ENCODE assay signal across 17 cellular contexts in genomic region chr1:35727434-35727825, GRCh38. TPM values are rescaled to one million over a fixed set of nuclear protein-coding genes. Genes with fewer than 3 reads are reported as not detected.
DNase-seq lines count a peak whose midpoint lies in the region; ATAC-seq and TF ChIP-seq lines count a peak whose summit lies in the region.
"Had no signal": no experiment of that assay in that cellular context is flagged by ENCODE, and none has a peak within 500 bp of the region (broad histone marks: within the 10 kb centered on the region; RNA-seq: fewer than 3 reads in every experiment).

No MANE protein-coding gene starts in this region.

- TF ChIP-seq CTCF in H9 (conservative IDR thresholded peaks at IDR 0.05) (no peak), WTC11 (IDR thresholded peaks at IDR 0.05) (no peak), type B pancreatic cell (conservative IDR thresholded peaks at IDR 0.05) (no peak)

- H4K91ac ChIP-seq in H9 (ENCODE audit: insufficient read length, low read depth, low read length), result no peak overlapping the region

- CTCF ChIA-PET in WTC11 (lab: Charles Lee), result interaction anchor here (0.5 to 7.1 kb wide), 41 partner anchors 10 to 1947 kb away, joined by 3 to 104 read pairs (median 5); partner anchors contain the start of genes C1orf216, CLSPN, KIAA0319L and TFAP2E
- CTCF ChIA-PET in naive thymus-derived CD4-positive, alpha-beta T cell (lab: Charles Lee), result interaction anchor here (0.6 to 5.4 kb wide), 20 partner anchors 9 to 276 kb away, joined by 3 to 42 read pairs (median 5); partner anchors contain the start of gene CLSPN

- no peaks in the 10 kb centered on the region for H3K9me3 ChIP-seq in H9 (ENCODE audit: control insufficient read depth, low read depth, low read length)
- no peaks in the 10 kb centered on the region for H3K9me3 ChIP-seq in naive thymus-derived CD4-positive, alpha-beta T cell (ENCODE audit: control insufficient read depth in 2 of 3, low read length in 3 of 3)
- H3K9me3 ChIP-seq: HAP-1 had no signal

- no peaks in the 10 kb centered on the region for H3K79me1 ChIP-seq in H9 (ENCODE audit: insufficient read depth, low read depth, low read length, poor library complexity, severe bottlenecking)

- POLR2A ChIA-PET in WTC11 (lab: Charles Lee), result interaction anchor here (0.6 to 1.8 kb wide), 4 partner anchors 12 to 207 kb away, joined by 4 to 7 read pairs (median 6); partner anchors contain the start of gene CLSPN
- POLR2A ChIA-PET in naive thymus-derived CD4-positive, alpha-beta T cell (lab: Charles Lee), result interaction anchor here (0.9 kb wide), 1 partner anchor 159 kb away, joined by 3 read pairs; no protein-coding TSS in a partner anchor

- no peaks in the 10 kb centered on the region for H3K4me1 ChIP-seq in H9 (ENCODE audit: insufficient read depth, low read length)
- no peaks in the 10 kb centered on the region for H3K4me1 ChIP-seq in naive thymus-derived CD4-positive, alpha-beta T cell (ENCODE audit: control insufficient read depth in 2 of 2, insufficient read depth in 2 of 2, low read length in 2 of 2)
- H3K4me1 ChIP-seq: HAP-1 had no signal

- no peak for ATAC-seq in WTC11
- ATAC-seq in naive thymus-derived CD4-positive, alpha-beta T cell, result no peak

- H3K4me1 Mint-ChIP-seq in H9 (peaks cover 10 to 18% of the 10 kb centered on the region in 2 experiments), WTC11 (peaks cover 11% of the 10 kb centered on the region), type B pancreatic cell (ENCODE audit: unreplicated experiment) (peaks cover 17% of the 10 kb centered on the region)
- H3K4me1 Mint-ChIP-seq in naive thymus-derived CD4-positive, alpha-beta T cell, result peaks cover 0 to 5% (median 0%) of the 10 kb centered on the region in 7 donors

- H2AFZ ChIP-seq in H9 (ENCODE audit: low read length), result no peak overlapping the region
- H2AFZ ChIP-seq: GM23248 had no signal

- no peak overlapping the region for H2BK12ac ChIP-seq in H9 (ENCODE audit: insufficient read length, low read depth, low read length)

- no peak overlapping the region for H2BK15ac ChIP-seq in H9 (ENCODE audit: low read depth, low read length)

- H3K14ac ChIP-seq in H9 (ENCODE audit: insufficient read depth, low read length), result no peak overlapping the region

- peaks cover 2 to 22% (median 9%) of the 10 kb centered on the region in 3 experiments for H3K36me3 Mint-ChIP-seq in H9 (ENCODE audit: insufficient read depth in 1 of 3, low read depth in 3 of 3)
- H3K36me3 Mint-ChIP-seq in WTC11, result no peaks in the 10 kb centered on the region
- H3K36me3 Mint-ChIP-seq in type B pancreatic cell, result no peaks in the 10 kb centered on the region
- peaks cover 0 to 5% (median 0%) of the 10 kb centered on the region in 5 donors for H3K36me3 Mint-ChIP-seq in naive thymus-derived CD4-positive, alpha-beta T cell
- H3K36me3 Mint-ChIP-seq: CD8-positive, alpha-beta memory T cell; T-cell had no signal

- no peak overlapping the region for H4K8ac ChIP-seq in H9 (replicated peaks; ENCODE audit: insufficient read length, low read depth, low read length)

- intact Hi-C loops in naive thymus-derived CD4-positive, alpha-beta T cell (cut with micrococcal nuclease), result loop anchor here (1.0 to 2.0 kb wide), 4 partner anchors 41 to 276 kb away; partner anchors contain the start of gene CLSPN (in 1 of the 2)

- H3K36me3 ChIP-seq in naive thymus-derived CD4-positive, alpha-beta T cell (ENCODE audit: control insufficient read depth in 2 of 3, insufficient read depth in 3 of 3, low read length in 3 of 3), result no peaks in the 10 kb centered on the region

- H3K27ac Mint-ChIP-seq in H9 (peak overlapping the region in 2 of 3 experiments; percentile 54 to 82; a peak in 3 of 7 replicates), WTC11 (peak overlapping the region; percentile 56; the same call in 1 of the 2 replicates), type B pancreatic cell (peak overlapping the region; percentile 1)
- no peak overlapping the region for H3K27ac Mint-ChIP-seq in naive thymus-derived CD4-positive, alpha-beta T cell
- H3K27ac Mint-ChIP-seq: T-cell had no signal

- no peaks in the 10 kb centered on the region for H3K27me3 ChIP-seq in H9 (ENCODE audit: insufficient read depth, low read length)
- no peaks in the 10 kb centered on the region for H3K27me3 ChIP-seq in naive thymus-derived CD4-positive, alpha-beta T cell (ENCODE audit: control insufficient read depth in 2 of 2, insufficient read depth in 2 of 2, low read length in 2 of 2)

- H3K9me3 Mint-ChIP-seq in H9, result no peaks in the 10 kb centered on the region
- H3K9me3 Mint-ChIP-seq in WTC11, result no peaks in the 10 kb centered on the region
- no peaks in the 10 kb centered on the region for H3K9me3 Mint-ChIP-seq in type B pancreatic cell
- H3K9me3 Mint-ChIP-seq in naive thymus-derived CD4-positive, alpha-beta T cell, result no peaks in the 10 kb centered on the region
- H3K9me3 Mint-ChIP-seq: CD8-positive, alpha-beta memory T cell; T-cell had no signal

- H2AK5ac ChIP-seq in H9 (ENCODE audit: insufficient read length, low read length), result no peak overlapping the region

- no peak overlapping the region for H3K4ac ChIP-seq in H9 (ENCODE audit: low read depth, low read length)

- no peak overlapping the region for H3T11ph ChIP-seq in H9 (ENCODE audit: low read length)

- H3K18ac ChIP-seq in H9 (ENCODE audit: insufficient read length, low read depth, low read length), result no peak overlapping the region

- H3K23ac ChIP-seq in H9 (ENCODE audit: insufficient read length, low read depth, low read length), result no peak overlapping the region

- no peak overlapping the region for H3K4me2 ChIP-seq in H9 (ENCODE audit: insufficient read depth, insufficient read length, low read length)

- H3K27me3 Mint-ChIP-seq in H9 (ENCODE audit: low read depth), result no peaks in the 10 kb centered on the region
- no peaks in the 10 kb centered on the region for H3K27me3 Mint-ChIP-seq in WTC11 (ENCODE audit: low read depth)
- H3K27me3 Mint-ChIP-seq in type B pancreatic cell, result no peaks in the 10 kb centered on the region
- H3K27me3 Mint-ChIP-seq in naive thymus-derived CD4-positive, alpha-beta T cell, result no peaks in the 10 kb centered on the region
- H3K27me3 Mint-ChIP-seq: CD8-positive, alpha-beta memory T cell; T-cell had no signal

- H3K79me2 ChIP-seq in H9 (ENCODE audit: insufficient read depth, low read length), result no peaks in the 10 kb centered on the region

- no peak overlapping the region for H3K56ac ChIP-seq in H9 (ENCODE audit: insufficient read length, low read depth, low read length)

- no peaks in the 10 kb centered on the region for H4K20me1 ChIP-seq in H9 (ENCODE audit: control insufficient read depth, insufficient read depth, insufficient read length)

- no peak overlapping the region for H3K9ac ChIP-seq in H9 (ENCODE audit: extremely low read depth, insufficient read length, low read length)
- H3K9ac ChIP-seq: GM23248 had no signal

- DNase-seq in NCI-H82 (lab: John Stamatoyannopoulos, UW) (peak; percentile 39), NCI-H82 treated with DMSO at 0.1 percent for 48 hours (lab: John Stamatoyannopoulos, UW; ENCODE audit: unreplicated experiment) (no peak), H9 (no peak), WTC11 (ENCODE audit: low spot score) (no peak), type B pancreatic cell (ENCODE audit: extremely low spot score, unreplicated experiment) (no peak), DMS79 (lab: John Stamatoyannopoulos, UW) (no peak)
- no peak for DNase-seq in activated CD4-positive, CD25-positive, alpha-beta regulatory T cell treated with anti-CD3 and anti-CD28 coated beads, Interleukin-2, amount 50 U/mL, for 72 hours
- no peak for DNase-seq in naive thymus-derived CD4-positive, alpha-beta T cell
- DNase-seq: 8988T, SHP77 treated with DMSO at 0.1 percent for 48 hours had no signal

- H3K23me2 ChIP-seq in H9 (ENCODE audit: insufficient read length, low read depth, low read length, poor library complexity, severe bottlenecking), result no peaks in the 10 kb centered on the region

- WGBS in H9 (ENCODE audit: extremely low coverage, insufficient read length, low lambda C conversion rate), result no CpG with 5 or more reads among the region's 3 CpGs

- no peak overlapping the region for H3K4me3 Mint-ChIP-seq in H9
- no peak overlapping the region for H3K4me3 Mint-ChIP-seq in WTC11
- no peak overlapping the region for H3K4me3 Mint-ChIP-seq in type B pancreatic cell
- no peak overlapping the region for H3K4me3 Mint-ChIP-seq in naive thymus-derived CD4-positive, alpha-beta T cell
- H3K4me3 Mint-ChIP-seq: T-cell had no signal

- H4K5ac ChIP-seq in H9 (ENCODE audit: insufficient read length, low read depth, low read length), result no peak overlapping the region

- H3K27ac ChIP-seq in H9 (ENCODE audit: insufficient read length, low read depth, low read length), result no peak overlapping the region
- no peak overlapping the region for H3K27ac ChIP-seq in naive thymus-derived CD4-positive, alpha-beta T cell (ENCODE audit: low read depth, low read length)
- H3K27ac ChIP-seq: C4-2B, GM23248, RWPE1 had no signal

- H3K4me3 ChIP-seq in naive thymus-derived CD4-positive, alpha-beta T cell (ENCODE audit: low read length), result no peak overlapping the region
- H3K4me3 ChIP-seq: GM12878, GM23248, HAP-1 had no signal

- no peak overlapping the region for H2BK5ac ChIP-seq in H9 (ENCODE audit: insufficient read length, low read length)

- H2BK20ac ChIP-seq in H9 (ENCODE audit: low read depth, low read length, poor library complexity, severe bottlenecking), result no peak overlapping the region

- H2BK120ac ChIP-seq in H9 (ENCODE audit: low read depth, low read length, poor library complexity, severe bottlenecking), result no peak overlapping the region

TF ChIP-seq in WTC11, 78 proteins besides CTCF, POLR2A, EP300 and RAD21 (continues in another document):
- no peak for TF ChIP-seq MYBL2 (CRISPR knock-in tag; IDR thresholded peaks at IDR 0.05)

RNA-seq across cellular contexts. Expression of gene C1orf216, which starts 8.7 kb away (rescaled TPM):
- 11.7 and 13.5 TPM in 2 replicates for total RNA-seq in H9 (2021)
- 7.2 to 10.1 TPM (median 8.6 TPM) in 3 replicates for total RNA-seq in WTC11 (2021)
- 3.3 and 10.0 TPM in 2 replicates for total RNA-seq in type B pancreatic cell (ENCODE audit: low replicate concordance)
- 10 to 100 TPM in 1 of 5 experiments, 1 to 10 TPM in 4; 3.2 to 15.2 (median 4.6) TPM for total RNA-seq in naive thymus-derived CD4-positive, alpha-beta T cell
- polyA plus RNA-seq in naive thymus-derived CD4-positive, alpha-beta T cell, result 1 to 10 TPM; 3.6 to 5.5 TPM

RNA-seq across cellular contexts. Expression of gene CLSPN, which starts 42.3 kb away (rescaled TPM):
- total RNA-seq in H9 (2021) (42.4 and 43.9 TPM in 2 replicates), WTC11 (2021) (34.6 to 37.1 TPM (median 34.6 TPM) in 3 replicates), type B pancreatic cell (ENCODE audit: low replicate concordance) (11.2 and 29.7 TPM in 2 replicates)
- 10 to 100 TPM in 1 of 5 experiments, 1 to 10 TPM in 1, under 1 TPM in 3; 0.11 to 48.7 (median 0.64) TPM for total RNA-seq in naive thymus-derived CD4-positive, alpha-beta T cell
- not detected for polyA plus RNA-seq in naive thymus-derived CD4-positive, alpha-beta T cell

Comparison
In these comparisons a context has a peak if more than half of its experiments do, and no peak if none do; other contexts are left out.
1. H3K27ac Mint-ChIP-seq: peak in H9 (2 of 3), WTC11 (single experiment) and type B pancreatic cell (single experiment); none in naive thymus-derived CD4-positive, alpha-beta T cell (0 of 9).